2 cellular contexts compared by ENCODE assay signal in the genomic region with DNA sequence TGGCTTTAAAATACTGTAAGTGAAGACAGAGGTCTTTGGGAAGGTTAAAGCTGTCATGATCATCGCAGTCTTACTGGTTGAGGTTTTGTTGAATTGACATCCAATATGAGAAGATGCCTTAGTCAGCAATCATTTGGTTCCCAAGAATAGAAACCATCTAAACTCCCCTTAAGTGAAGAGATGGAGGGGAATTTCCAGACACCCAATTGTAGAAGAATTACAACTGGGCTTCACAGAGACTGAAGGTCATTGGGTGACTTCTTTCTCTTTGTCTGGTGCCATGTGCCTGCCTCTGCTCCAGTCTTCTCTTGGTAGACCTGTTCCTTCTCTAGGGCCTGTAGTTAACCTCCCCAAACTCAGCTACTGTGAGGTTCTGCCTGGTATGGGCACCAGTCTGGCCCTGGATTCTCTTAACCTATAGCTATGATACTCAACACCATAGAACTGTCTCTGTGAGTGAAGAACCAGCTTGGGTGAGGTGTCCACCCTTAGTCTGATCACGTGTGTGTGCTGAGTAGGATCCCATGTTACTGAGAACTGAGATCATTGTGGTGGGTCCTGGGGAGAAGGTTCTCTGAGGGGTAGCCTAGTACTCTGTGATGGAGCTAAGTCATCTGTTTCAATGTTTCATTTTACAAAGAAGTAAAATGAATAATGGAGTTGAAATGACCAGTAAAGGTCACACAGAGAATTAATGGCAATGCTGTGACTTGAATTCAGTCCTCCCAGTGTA.
TF ChIP-seq lines count a peak whose summit lies in the region.

No MANE protein-coding gene starts in this region.

TF ChIP-seq in GM23338, 12 proteins besides CTCF, POLR2A, EP300 and RAD21 (continued from another document):
- TF ChIP-seq EZH2 (IDR thresholded peaks at IDR 0.05; ENCODE audit: low read depth, unreplicated experiment) (no peak), ZNF331 (CRISPR knock-in tag; IDR thresholded peaks at IDR 0.05; ENCODE audit: low read depth) (no peak)
- TF ChIP-seq, protein P1, sequence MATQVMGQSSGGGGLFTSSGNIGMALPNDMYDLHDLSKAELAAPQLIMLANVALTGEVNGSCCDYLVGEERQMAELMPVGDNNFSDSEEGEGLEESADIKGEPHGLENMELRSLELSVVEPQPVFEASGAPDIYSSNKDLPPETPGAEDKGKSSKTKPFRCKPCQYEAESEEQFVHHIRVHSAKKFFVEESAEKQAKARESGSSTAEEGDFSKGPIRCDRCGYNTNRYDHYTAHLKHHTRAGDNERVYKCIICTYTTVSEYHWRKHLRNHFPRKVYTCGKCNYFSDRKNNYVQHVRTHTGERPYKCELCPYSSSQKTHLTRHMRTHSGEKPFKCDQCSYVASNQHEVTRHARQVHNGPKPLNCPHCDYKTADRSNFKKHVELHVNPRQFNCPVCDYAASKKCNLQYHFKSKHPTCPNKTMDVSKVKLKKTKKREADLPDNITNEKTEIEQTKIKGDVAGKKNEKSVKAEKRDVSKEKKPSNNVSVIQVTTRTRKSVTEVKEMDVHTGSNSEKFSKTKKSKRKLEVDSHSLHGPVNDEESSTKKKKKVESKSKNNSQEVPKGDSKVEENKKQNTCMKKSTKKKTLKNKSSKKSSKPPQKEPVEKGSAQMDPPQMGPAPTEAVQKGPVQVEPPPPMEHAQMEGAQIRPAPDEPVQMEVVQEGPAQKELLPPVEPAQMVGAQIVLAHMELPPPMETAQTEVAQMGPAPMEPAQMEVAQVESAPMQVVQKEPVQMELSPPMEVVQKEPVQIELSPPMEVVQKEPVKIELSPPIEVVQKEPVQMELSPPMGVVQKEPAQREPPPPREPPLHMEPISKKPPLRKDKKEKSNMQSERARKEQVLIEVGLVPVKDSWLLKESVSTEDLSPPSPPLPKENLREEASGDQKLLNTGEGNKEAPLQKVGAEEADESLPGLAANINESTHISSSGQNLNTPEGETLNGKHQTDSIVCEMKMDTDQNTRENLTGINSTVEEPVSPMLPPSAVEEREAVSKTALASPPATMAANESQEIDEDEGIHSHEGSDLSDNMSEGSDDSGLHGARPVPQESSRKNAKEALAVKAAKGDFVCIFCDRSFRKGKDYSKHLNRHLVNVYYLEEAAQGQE (IDR thresholded peaks at IDR 0.05; ENCODE audit: unreplicated experiment), result no peak
- TF ChIP-seq, protein P2, sequence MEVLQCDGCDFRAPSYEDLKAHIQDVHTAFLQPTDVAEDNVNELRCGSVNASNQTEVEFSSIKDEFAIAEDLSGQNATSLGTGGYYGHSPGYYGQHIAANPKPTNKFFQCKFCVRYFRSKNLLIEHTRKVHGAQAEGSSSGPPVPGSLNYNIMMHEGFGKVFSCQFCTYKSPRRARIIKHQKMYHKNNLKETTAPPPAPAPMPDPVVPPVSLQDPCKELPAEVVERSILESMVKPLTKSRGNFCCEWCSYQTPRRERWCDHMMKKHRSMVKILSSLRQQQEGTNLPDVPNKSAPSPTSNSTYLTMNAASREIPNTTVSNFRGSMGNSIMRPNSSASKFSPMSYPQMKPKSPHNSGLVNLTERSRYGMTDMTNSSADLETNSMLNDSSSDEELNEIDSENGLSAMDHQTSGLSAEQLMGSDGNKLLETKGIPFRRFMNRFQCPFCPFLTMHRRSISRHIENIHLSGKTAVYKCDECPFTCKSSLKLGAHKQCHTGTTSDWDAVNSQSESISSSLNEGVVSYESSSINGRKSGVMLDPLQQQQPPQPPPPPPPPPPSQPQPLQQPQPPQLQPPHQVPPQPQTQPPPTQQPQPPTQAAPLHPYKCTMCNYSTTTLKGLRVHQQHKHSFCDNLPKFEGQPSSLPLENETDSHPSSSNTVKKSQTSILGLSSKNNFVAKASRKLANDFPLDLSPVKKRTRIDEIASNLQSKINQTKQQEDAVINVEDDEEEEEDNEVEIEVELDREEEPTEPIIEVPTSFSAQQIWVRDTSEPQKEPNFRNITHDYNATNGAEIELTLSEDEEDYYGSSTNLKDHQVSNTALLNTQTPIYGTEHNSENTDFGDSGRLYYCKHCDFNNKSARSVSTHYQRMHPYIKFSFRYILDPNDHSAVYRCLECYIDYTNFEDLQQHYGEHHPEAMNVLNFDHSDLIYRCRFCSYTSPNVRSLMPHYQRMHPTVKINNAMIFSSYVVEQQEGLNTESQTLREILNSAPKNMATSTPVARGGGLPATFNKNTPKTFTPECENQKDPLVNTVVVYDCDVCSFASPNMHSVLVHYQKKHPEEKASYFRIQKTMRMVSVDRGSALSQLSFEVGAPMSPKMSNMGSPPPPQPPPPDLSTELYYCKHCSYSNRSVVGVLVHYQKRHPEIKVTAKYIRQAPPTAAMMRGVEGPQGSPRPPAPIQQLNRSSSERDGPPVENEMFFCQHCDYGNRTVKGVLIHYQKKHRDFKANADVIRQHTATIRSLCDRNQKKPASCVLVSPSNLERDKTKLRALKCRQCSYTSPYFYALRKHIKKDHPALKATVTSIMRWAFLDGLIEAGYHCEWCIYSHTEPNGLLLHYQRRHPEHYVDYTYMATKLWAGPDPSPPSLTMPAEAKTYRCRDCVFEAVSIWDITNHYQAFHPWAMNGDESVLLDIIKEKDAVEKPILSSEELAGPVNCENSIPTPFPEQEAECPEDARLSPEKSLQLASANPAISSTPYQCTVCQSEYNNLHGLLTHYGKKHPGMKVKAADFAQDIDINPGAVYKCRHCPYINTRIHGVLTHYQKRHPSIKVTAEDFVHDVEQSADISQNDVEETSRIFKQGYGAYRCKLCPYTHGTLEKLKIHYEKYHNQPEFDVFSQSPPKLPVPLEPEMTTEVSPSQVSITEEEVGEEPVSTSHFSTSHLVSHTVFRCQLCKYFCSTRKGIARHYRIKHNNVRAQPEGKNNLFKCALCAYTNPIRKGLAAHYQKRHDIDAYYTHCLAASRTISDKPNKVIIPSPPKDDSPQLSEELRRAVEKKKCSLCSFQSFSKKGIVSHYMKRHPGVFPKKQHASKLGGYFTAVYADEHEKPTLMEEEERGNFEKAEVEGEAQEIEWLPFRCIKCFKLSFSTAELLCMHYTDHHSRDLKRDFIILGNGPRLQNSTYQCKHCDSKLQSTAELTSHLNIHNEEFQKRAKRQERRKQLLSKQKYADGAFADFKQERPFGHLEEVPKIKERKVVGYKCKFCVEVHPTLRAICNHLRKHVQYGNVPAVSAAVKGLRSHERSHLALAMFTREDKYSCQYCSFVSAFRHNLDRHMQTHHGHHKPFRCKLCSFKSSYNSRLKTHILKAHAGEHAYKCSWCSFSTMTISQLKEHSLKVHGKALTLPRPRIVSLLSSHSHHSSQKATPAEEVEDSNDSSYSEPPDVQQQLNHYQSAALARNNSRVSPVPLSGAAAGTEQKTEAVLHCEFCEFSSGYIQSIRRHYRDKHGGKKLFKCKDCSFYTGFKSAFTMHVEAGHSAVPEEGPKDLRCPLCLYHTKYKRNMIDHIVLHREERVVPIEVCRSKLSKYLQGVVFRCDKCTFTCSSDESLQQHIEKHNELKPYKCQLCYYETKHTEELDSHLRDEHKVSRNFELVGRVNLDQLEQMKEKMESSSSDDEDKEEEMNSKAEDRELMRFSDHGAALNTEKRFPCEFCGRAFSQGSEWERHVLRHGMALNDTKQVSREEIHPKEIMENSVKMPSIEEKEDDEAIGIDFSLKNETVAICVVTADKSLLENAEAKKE (CRISPR knock-in tag; IDR thresholded peaks at IDR 0.05), result no peak

TF ChIP-seq in SK-N-SH treated with all-trans-retinoic acid at 6 μM for 48 hours, 23 proteins besides CTCF, POLR2A, EP300 and RAD21 (continued from another document):
- TF ChIP-seq, protein P3, sequence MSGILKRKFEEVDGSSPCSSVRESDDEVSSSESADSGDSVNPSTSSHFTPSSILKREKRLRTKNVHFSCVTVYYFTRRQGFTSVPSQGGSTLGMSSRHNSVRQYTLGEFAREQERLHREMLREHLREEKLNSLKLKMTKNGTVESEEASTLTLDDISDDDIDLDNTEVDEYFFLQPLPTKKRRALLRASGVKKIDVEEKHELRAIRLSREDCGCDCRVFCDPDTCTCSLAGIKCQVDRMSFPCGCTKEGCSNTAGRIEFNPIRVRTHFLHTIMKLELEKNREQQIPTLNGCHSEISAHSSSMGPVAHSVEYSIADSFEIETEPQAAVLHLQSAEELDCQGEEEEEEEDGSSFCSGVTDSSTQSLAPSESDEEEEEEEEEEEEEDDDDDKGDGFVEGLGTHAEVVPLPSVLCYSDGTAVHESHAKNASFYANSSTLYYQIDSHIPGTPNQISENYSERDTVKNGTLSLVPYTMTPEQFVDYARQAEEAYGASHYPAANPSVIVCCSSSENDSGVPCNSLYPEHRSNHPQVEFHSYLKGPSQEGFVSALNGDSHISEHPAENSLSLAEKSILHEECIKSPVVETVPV (CRISPR knock-in tag; IDR thresholded peaks at IDR 0.05), result no peak
- no peak for TF ChIP-seq ZNF8 (CRISPR knock-in tag; IDR thresholded peaks at IDR 0.05)
- TF ChIP-seq GLIS3 (CRISPR knock-in tag; IDR thresholded peaks at IDR 0.05), result no peak
- no peak for TF ChIP-seq BACH2 (CRISPR knock-in tag; IDR thresholded peaks at IDR 0.05; ENCODE audit: borderline replicate concordance)
